ENCODE assay signal across 2 cellular contexts in genomic region chr12:10223208-10223607, GRCh38.
TF ChIP-seq lines count a peak whose summit lies in the region.

No MANE protein-coding gene starts in this region.

TF ChIP-seq in HepG2, 621 proteins besides CTCF, POLR2A, EP300 and RAD21:
- no peak for TF ChIP-seq ELF1 (CRISPR knock-in tag; IDR thresholded peaks at IDR 0.05)
- TF ChIP-seq MAFK (conservative IDR thresholded peaks at IDR 0.05 in 1 of 2, IDR thresholded peaks at IDR 0.05 in 1 of 2; ENCODE audit: low read length in 2 of 2), result peak; percentile 15 to 43; a peak in 2 of 4 replicates
- TF ChIP-seq MAFF (IDR thresholded peaks at IDR 0.05; ENCODE audit: low read depth, low read length), result 0 out of 2 replicates have a peak, but pooled peaks have one; percentile 12

TF ChIP-seq in GM12891, 5 proteins besides CTCF, POLR2A, EP300 and RAD21:
- TF ChIP-seq POU2F2 (IDR thresholded peaks at IDR 0.05; ENCODE audit: low read depth, low read length) (no peak), SPI1 (IDR thresholded peaks at IDR 0.05; ENCODE audit: low read depth, low read length) (no peak), POLR2AphosphoS5 (IDR thresholded peaks at IDR 0.05; ENCODE audit: low read depth, low read length) (no peak), TAF1 (IDR thresholded peaks at IDR 0.05; ENCODE audit: low read depth, low read length) (no peak), PAX5 (IDR thresholded peaks at IDR 0.05; ENCODE audit: insufficient read depth, low read length, severe bottlenecking) (no peak)
